ENCODE assay signal across 24 cellular contexts in genomic region chr13:114029866-114030625, GRCh38. TPM values are rescaled to one million over a fixed set of nuclear protein-coding genes. Genes with fewer than 3 reads are reported as not detected.
DNase-seq lines count a peak whose midpoint lies in the region; ATAC-seq, FAIRE-seq and TF ChIP-seq lines count a peak whose summit lies in the region.
"Had no signal": no experiment of that assay in that cellular context is flagged by ENCODE, and none has a peak within 500 bp of the region (broad histone marks: within the 10 kb centered on the region; RNA-seq: fewer than 3 reads in every experiment).

No MANE protein-coding gene starts in this region.

- peaks cover 21 to 36% of the 10 kb centered on the region in 2 donors for H3K4me1 Mint-ChIP-seq in stimulated activated naive B cell treated with anti-CD40 and anti-IgM and Interleukin-4, amounts not matched to agents 10 μg/mL and 1 μg/mL and 100 μg/mL, for 72 hours

- H3K27ac Mint-ChIP-seq in stimulated activated naive B cell treated with anti-CD40 and anti-IgM and Interleukin-4, amounts not matched to agents 10 μg/mL and 1 μg/mL and 100 μg/mL, for 72 hours = peak overlapping the region; percentile 75
- H3K27ac Mint-ChIP-seq: activated CD4-positive, alpha-beta T cell treated with anti-CD3 and anti-CD28 coated beads, Interleukin-2, amount 10 ng/mL, durations not matched to agents 7 days and 5 days; T-cell had no signal

- intact Hi-C loops in Right ventricle myocardium inferior (cut with DNase I) = no loop called here

- H3K36me3 ChIP-seq in right atrium auricular region (no peaks in the 10 kb centered on the region), WERI-Rb-1 (no peaks in the 10 kb centered on the region; the same call in 1 of the 2 replicates), small intestine (ENCODE audit: control insufficient read depth in 2 of 2, insufficient read depth in 2 of 2, low read length in 2 of 2) (no peaks in the 10 kb centered on the region)
- H3K36me3 ChIP-seq: ascending aorta had no signal

- 62 to 79% (median 70%) methylated on average over 22 to 23 of the region's 23 CpGs for WGBS in small intestine, 3 donors

- H3K9me3 Mint-ChIP-seq in stimulated activated naive B cell treated with anti-CD40 and anti-IgM and Interleukin-4, amounts not matched to agents 10 μg/mL and 1 μg/mL and 100 μg/mL, for 72 hours = no peaks in the 10 kb centered on the region
- H3K9me3 Mint-ChIP-seq: T-cell had no signal

- peaks cover 17 to 38% of the 10 kb centered on the region in 2 donors for H3K36me3 Mint-ChIP-seq in stimulated activated naive B cell treated with anti-CD40 and anti-IgM and Interleukin-4, amounts not matched to agents 10 μg/mL and 1 μg/mL and 100 μg/mL, for 72 hours

- TF ChIP-seq CTCF in right atrium auricular region (IDR thresholded peaks at IDR 0.05) (no peak), WERI-Rb-1 (IDR thresholded peaks at IDR 0.05; ENCODE audit: low read depth, low read length) (0 out of 2 replicates have a peak, but pooled peaks have one; percentile 10)

- H3K27ac ChIP-seq in right atrium auricular region (no peak overlapping the region), WERI-Rb-1 (no peak overlapping the region), small intestine (ENCODE audit: low read depth in 1 of 2, low read length in 1 of 2) (no peak overlapping the region)
- H3K27ac ChIP-seq: ascending aorta, C4-2B, GM23248, left lung, testis had no signal

- ATAC-seq in Right ventricle myocardium inferior (no peak), left lobe of liver (peak; percentile 48)
- ATAC-seq in stimulated activated naive B cell treated with anti-CD40 and anti-IgM and Interleukin-4, amounts not matched to agents 10 μg/mL and 1 μg/mL and 100 μg/mL, for 72 hours (replicated peaks) = no peak
- ATAC-seq: GM12878, left lung had no signal

- FAIRE-seq in small intestine (lab: Jason Lieb, UNC) = no peak
- FAIRE-seq: GM12878 had no signal

- H3K27me3 Mint-ChIP-seq in stimulated activated naive B cell treated with anti-CD40 and anti-IgM and Interleukin-4, amounts not matched to agents 10 μg/mL and 1 μg/mL and 100 μg/mL, for 72 hours = no peaks in the 10 kb centered on the region
- H3K27me3 Mint-ChIP-seq: activated CD4-positive, alpha-beta T cell treated with anti-CD3 and anti-CD28 coated beads, Interleukin-2, amount 10 ng/mL, durations not matched to agents 7 days and 5 days; T-cell had no signal

- H3K4me3 Mint-ChIP-seq in stimulated activated naive B cell treated with anti-CD40 and anti-IgM and Interleukin-4, amounts not matched to agents 10 μg/mL and 1 μg/mL and 100 μg/mL, for 72 hours = no peak overlapping the region
- H3K4me3 Mint-ChIP-seq: activated CD4-positive, alpha-beta T cell treated with anti-CD3 and anti-CD28 coated beads, Interleukin-2, amount 10 ng/mL, durations not matched to agents 7 days and 5 days had no signal

- DNase-seq in Right ventricle myocardium inferior (ENCODE audit: missing footprints) (peak; percentile 51), right atrium auricular region (ENCODE audit: low spot score) (no peak), WERI-Rb-1 (no peak), left lobe of liver (ENCODE audit: low spot score) (no peak), Ammon's horn (ENCODE audit: low spot score) (no peak), small intestine (no peak)
- DNase-seq in stimulated activated naive B cell treated with anti-CD40 and anti-IgM and Interleukin-4, amounts not matched to agents 10 μg/mL and 1 μg/mL and 100 μg/mL, for 72 hours = no peak
- DNase-seq in effector CD8-positive, alpha-beta T cell (lab: John Stamatoyannopoulos, UW) = no peak
- DNase-seq: ACHN; activated CD4-positive, alpha-beta T cell treated with anti-CD3 and anti-CD28 coated beads, Interleukin-2, amount 10 ng/mL, durations not matched to agents 7 days and 5 days; activated CD8-positive, alpha-beta memory T cell treated with anti-CD3 and anti-CD28 coated beads, Interleukin-2, amount 50 U/mL, for 48 hours; activated gamma-delta T cell treated with Interleukin-2 at 50 U/mL for 16 hours; GM23248; NCI-H1694 treated with DMSO at 0.1 percent for 48 hours; NCI-H2227 treated with DMSO at 0.1 percent for 48 hours; NCI-H748 treated with DMSO at 0.1 percent for 48 hours; occipital lobe; SIG-M5; T-cell; testis had no signal

- H3K4me3 ChIP-seq in right atrium auricular region = no peak overlapping the region
- no peak overlapping the region for H3K4me3 ChIP-seq in WERI-Rb-1 (ENCODE audit: low read depth, low read length)
- no peak overlapping the region for H3K4me3 ChIP-seq in small intestine (ENCODE audit: low read depth in 1 of 2, low read length in 2 of 2)
- H3K4me3 ChIP-seq: ascending aorta, GM12878, GM23248, left lung, testis had no signal

- H3K9me3 ChIP-seq in right atrium auricular region = no peaks in the 10 kb centered on the region
- H3K9me3 ChIP-seq in WERI-Rb-1 (ENCODE audit: severe bottlenecking) = no peaks in the 10 kb centered on the region
- no peaks in the 10 kb centered on the region for H3K9me3 ChIP-seq in small intestine (ENCODE audit: control insufficient read depth, low read depth)
- H3K9me3 ChIP-seq: ascending aorta, left lung, testis had no signal

- H3K27me3 ChIP-seq in right atrium auricular region = no peaks in the 10 kb centered on the region
- no peaks in the 10 kb centered on the region for H3K27me3 ChIP-seq in WERI-Rb-1 (ENCODE audit: insufficient read depth, low read depth, severe bottlenecking)
- H3K27me3 ChIP-seq in small intestine (ENCODE audit: control insufficient read depth in 2 of 2, insufficient read depth in 2 of 2, low read length in 2 of 2) = no peaks in the 10 kb centered on the region
- H3K27me3 ChIP-seq: ascending aorta, left lung, testis had no signal

- peaks cover 0 to 41% of the 10 kb centered on the region in 2 donors for H3K4me1 ChIP-seq in right atrium auricular region
- H3K4me1 ChIP-seq in small intestine (ENCODE audit: control insufficient read depth in 2 of 2, insufficient read depth in 1 of 2, low read depth in 1 of 2, low read length in 1 of 2) = peaks cover 0 to 2% of the 10 kb centered on the region in 2 donors

RNA-seq across cellular contexts. Expression of gene C13orf46, which starts 56.2 kb away (rescaled TPM):
- total RNA-seq in Right ventricle myocardium inferior (0.32 TPM), right atrium auricular region (1 to 10 TPM in 1 of 2 donors, under 1 TPM in 1; 0.59 to 2.7 TPM), left lobe of liver (1.1 TPM)
- polyA plus RNA-seq in small intestine = under 1 TPM in 2 of 3 donors, not detected in 1; 0.22 to 0.27 TPM
- total RNA-seq: GM23248 had no signal
